24 cellular contexts compared by ENCODE assay signal in genomic region chr7:41918597-41918996, GRCh38.
DNase-seq lines count a peak whose midpoint lies in the region; ATAC-seq and TF ChIP-seq lines count a peak whose summit lies in the region.
"Had no signal": no experiment of that assay in that cellular context is flagged by ENCODE, and none has a peak within 500 bp of the region (broad histone marks: within the 10 kb centered on the region; RNA-seq: fewer than 3 reads in every experiment).

No MANE protein-coding gene starts in this region.

- H2AK9ac ChIP-seq in IMR-90 (replicated peaks; ENCODE audit: low read depth, low read length, poor library complexity): peak overlapping the region; percentile 83

- peak overlapping the region; percentile 40 for H3K56ac ChIP-seq in IMR-90 (ENCODE audit: extremely low read depth, insufficient read depth, low read length)

- H2AK5ac ChIP-seq in IMR-90 (ENCODE audit: low read depth, low read length): peak overlapping the region; percentile 94

- ATAC-seq in IMR-90 (ENCODE audit: low read depth): no peak

- peak overlapping the region; percentile 93 for H4K91ac ChIP-seq in IMR-90 (ENCODE audit: insufficient read depth, low read depth, low read length)

- no peak; the same call in 1 of the 2 replicates for TF ChIP-seq POLR2A in IMR-90 (IDR thresholded peaks at IDR 0.05; ENCODE audit: low read depth, low read length)

- no peak for TF ChIP-seq CTCF in IMR-90 (conservative IDR thresholded peaks at IDR 0.05; ENCODE audit: low read depth, low read length)
- TF ChIP-seq CTCF in epithelial cell of esophagus (IDR thresholded peaks at IDR 0.05; ENCODE audit: insufficient read depth, low read depth, low read length, missing control alignments): no peak

- no peaks in the 10 kb centered on the region for H3K9me3 ChIP-seq in IMR-90 (ENCODE audit: control insufficient read depth, insufficient read depth, low read length)
- H3K9me3 ChIP-seq: BE2C had no signal

- H3K4me3 ChIP-seq in IMR-90 (ENCODE audit: insufficient read depth, low read depth, low read length) (no peak overlapping the region), epithelial cell of esophagus (ENCODE audit: low read length) (no peak overlapping the region)

- H3K4ac ChIP-seq in IMR-90 (ENCODE audit: low read depth, low read length): peak overlapping the region; percentile 98

- dilution Hi-C loops in IMR-90 (cut with HindIII; ENCODE audit: low sequenced_read_pairs, unreplicated experiment): no loop called here

- peaks cover 17% of the 10 kb centered on the region for H3K9me1 ChIP-seq in IMR-90 (ENCODE audit: insufficient read depth, low read length)

- no peak for TF ChIP-seq RAD21 in IMR-90 (IDR thresholded peaks at IDR 0.05; ENCODE audit: low read length)

- H3K9ac ChIP-seq in IMR-90 (ENCODE audit: low read depth, low read length): no peak overlapping the region; the same call in 1 of the 2 replicates

- in situ Hi-C loops in IMR-90 (cut with MboI; ENCODE audit: low sequenced_read_pairs): no loop called here

- H2BK5ac ChIP-seq in IMR-90 (ENCODE audit: low read depth, low read length, poor library complexity, severe bottlenecking): peak overlapping the region; percentile 74

- H3K23ac ChIP-seq in IMR-90 (ENCODE audit: low read depth, low read length): peak overlapping the region; percentile 85

- peak overlapping the region; percentile 91 for H3K14ac ChIP-seq in IMR-90 (replicated peaks; ENCODE audit: low read depth, low read length)

- peak overlapping the region; percentile 93 for H2BK15ac ChIP-seq in IMR-90 (ENCODE audit: low read depth, low read length)

- peak overlapping the region; percentile 94 for H2BK20ac ChIP-seq in IMR-90 (ENCODE audit: low read depth, low read length)

- H3K4me2 ChIP-seq in IMR-90 (ENCODE audit: low read depth, low read length): peak overlapping the region; percentile 35; the same call in 1 of the 2 replicates

- H2BK120ac ChIP-seq in IMR-90 (ENCODE audit: low read depth, low read length): peak overlapping the region; percentile 99

- no peaks in the 10 kb centered on the region for H3K36me3 ChIP-seq in IMR-90 (ENCODE audit: control insufficient read depth, insufficient read depth, low read length)
- H3K36me3 ChIP-seq: BE2C, WERI-Rb-1 had no signal

- H4K20me1 ChIP-seq in IMR-90 (ENCODE audit: insufficient read depth, low read length): no peaks in the 10 kb centered on the region

- no TSS peak for BruUV-seq in IMR-90 (replicated peaks; lab: Mats Ljungman, UMichigan)

- peak overlapping the region; percentile 74 to 81 for H4K8ac ChIP-seq in IMR-90 (ENCODE audit: low read depth in 2 of 2, low read length in 2 of 2)

- peak overlapping the region; percentile 33 for H2AFZ ChIP-seq in IMR-90 (replicated peaks; ENCODE audit: low read length, poor library complexity)

- H3K4me1 ChIP-seq in IMR-90 (ENCODE audit: control insufficient read depth, insufficient read depth, low read length): peaks cover 20% of the 10 kb centered on the region
- H3K4me1 ChIP-seq: BE2C had no signal

- CTCF ChIA-PET in IMR-90 (lab: Yijun Ruan, JAX): no interaction called here

- intact Hi-C loops in IMR-90 (cut with micrococcal nuclease): no loop called here

- H4K5ac ChIP-seq in IMR-90 (ENCODE audit: low read depth, low read length): peak overlapping the region; percentile 72

- peak overlapping the region; percentile 36 for H3K27ac ChIP-seq in IMR-90 (ENCODE audit: insufficient read depth, low read length)
- H3K27ac ChIP-seq: HL-60, WERI-Rb-1 had no signal

- peaks cover 11 to 25% of the 10 kb centered on the region in 2 experiments; a peak in 2 of 4 replicates for H3K79me1 ChIP-seq in IMR-90 (ENCODE audit: low read depth in 1 of 2, low read length in 2 of 2)

- no peaks in the 10 kb centered on the region for H3K27me3 ChIP-seq in IMR-90 (ENCODE audit: control insufficient read depth, insufficient read depth, low read length)

- WGBS in IMR-90 (ENCODE audit: extremely low coverage in 2 of 2, insufficient read length in 1 of 2), 2 experiments: no CpG with 5 or more reads among the region's 5 CpGs

- H3K18ac ChIP-seq in IMR-90 (ENCODE audit: low read depth, low read length): peak overlapping the region; percentile 68

- peak; percentile 50 for DNase-seq in AG20443 (ENCODE audit: low spot score)
- peak; percentile 98 for DNase-seq in IMR-90
- DNase-seq in epithelial cell of esophagus (ENCODE audit: low read depth): peak; percentile 46
- peak; percentile 94 for DNase-seq in non-pigmented ciliary epithelial cell (ENCODE audit: low read depth)
- no peak for DNase-seq in foreskin melanocyte
- DNase-seq in NCI-H526 treated with DMSO at 0.1 percent for 48 hours (lab: John Stamatoyannopoulos, UW): no peak
- no peak for DNase-seq in HT-29 (ENCODE audit: low spot score)
- no peak for DNase-seq in HuH-7 (ENCODE audit: low spot score)
- DNase-seq: activated CD4-positive, alpha-beta memory T cell treated with anti-CD3 and anti-CD28 coated beads, Interleukin-2, amount 10 ng/mL, durations not matched to agents 7 days and 5 days; activated naive CD8-positive, alpha-beta T cell treated with anti-CD3 and anti-CD28 coated beads for 36 hours; activated T-cell treated with anti-CD3 and anti-CD28 coated beads, Interleukin-2, amount 50 U/mL, for 48 hours; BE2C; DMS153; endodermal cell; immature natural killer cell; Karpas-422; NCI-H1417 treated with DMSO at 0.1 percent for 48 hours; NCI-H2171; NCI-H82; stimulated activated CD4-positive, alpha-beta T cell treated with anti-CD3 and anti-CD28 coated beads, Interleukin-1b, Interleukin-23, amount 100 ng/mL, for 48 hours; substantia nigra; T-helper 1 cell; WERI-Rb-1 had no signal

- POLR2A ChIA-PET in IMR-90 (lab: Charles Lee; ENCODE audit: unreplicated experiment): no interaction called here

TF ChIP-seq in IMR-90, 13 proteins besides CTCF, POLR2A, EP300 and RAD21:
- TF ChIP-seq MAFK (IDR thresholded peaks at IDR 0.05; ENCODE audit: low read depth, low read length) (peak; percentile 50; the same call in 1 of the 2 replicates), BHLHE40 (IDR thresholded peaks at IDR 0.05; ENCODE audit: low read depth, low read length) (peak; percentile 73), MAZ (IDR thresholded peaks at IDR 0.05; ENCODE audit: borderline replicate concordance, low read depth, low read length) (no peak), NFE2L2 (IDR thresholded peaks at IDR 0.05; ENCODE audit: low read depth, low read length) (no peak), SMC3 (IDR thresholded peaks at IDR 0.05; ENCODE audit: low read depth, low read length) (no peak), RCOR1 (IDR thresholded peaks at IDR 0.05; ENCODE audit: insufficient replicate concordance, low read length) (no peak), MXI1 (IDR thresholded peaks at IDR 0.05; ENCODE audit: borderline replicate concordance, low read depth, low read length) (no peak), RFX5 (IDR thresholded peaks at IDR 0.05; ENCODE audit: low read depth, low read length) (no peak), CHD1 (IDR thresholded peaks at IDR 0.05; ENCODE audit: low read depth, low read length) (no peak), USF2 (IDR thresholded peaks at IDR 0.05; ENCODE audit: low read depth, low read length) (peak; percentile 84), CEBPB (IDR thresholded peaks at IDR 0.05; ENCODE audit: low read depth, low read length) (peak; percentile 30; the same call in 1 of the 2 replicates), ELK1 (IDR thresholded peaks at IDR 0.05; ENCODE audit: borderline replicate concordance, low read depth, low read length) (no peak), FOS (IDR thresholded peaks at IDR 0.05; ENCODE audit: low read depth, low read length) (peak; percentile 84)

Comparison
In these comparisons a context has a peak if more than half of its experiments do, and no peak if none do; other contexts are left out.
1. DNase-seq: peak in AG20443 (single experiment), IMR-90 (single experiment), epithelial cell of esophagus (single experiment) and non-pigmented ciliary epithelial cell (single experiment); none in foreskin melanocyte (single experiment), NCI-H526 treated with DMSO at 0.1 percent for 48 hours (single experiment), HT-29 (single experiment) and HuH-7 (single experiment).